ENCODE assay signal across 1 cellular context in the genomic region with DNA sequence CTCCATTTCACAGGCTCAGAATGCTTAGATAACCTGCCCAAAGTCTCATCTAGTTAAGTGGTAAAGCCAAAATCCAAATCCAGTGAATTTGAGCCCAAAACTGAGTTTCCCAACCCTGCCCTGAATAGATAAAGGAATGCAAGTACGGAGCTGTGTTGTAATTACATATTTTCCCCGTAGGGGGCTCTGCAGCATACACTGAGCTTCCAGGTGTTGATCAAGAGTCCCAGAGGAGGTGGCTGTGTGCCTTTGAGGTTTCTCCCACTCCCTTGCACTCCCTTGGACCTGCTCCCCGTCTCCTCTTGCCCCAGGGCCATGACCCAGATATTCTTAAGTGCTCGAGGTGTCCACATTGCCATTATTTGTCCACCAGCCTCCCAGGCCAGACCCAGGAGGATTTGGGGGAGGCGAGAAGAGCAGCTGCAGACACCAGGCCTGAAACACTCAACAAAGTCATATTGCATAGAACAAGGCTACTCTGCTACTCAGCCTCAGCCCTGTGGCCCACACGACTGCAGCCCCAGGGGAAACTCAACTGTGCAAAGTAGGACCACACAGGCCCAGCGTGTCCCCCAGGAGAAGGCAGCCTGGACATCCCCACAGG.
TF ChIP-seq lines count a peak whose summit lies in the region.

No MANE protein-coding gene starts in this region.

TF ChIP-seq in IMR-90, 13 proteins besides CTCF, POLR2A, EP300 and RAD21 (continued from another document):
- TF ChIP-seq, protein P1, sequence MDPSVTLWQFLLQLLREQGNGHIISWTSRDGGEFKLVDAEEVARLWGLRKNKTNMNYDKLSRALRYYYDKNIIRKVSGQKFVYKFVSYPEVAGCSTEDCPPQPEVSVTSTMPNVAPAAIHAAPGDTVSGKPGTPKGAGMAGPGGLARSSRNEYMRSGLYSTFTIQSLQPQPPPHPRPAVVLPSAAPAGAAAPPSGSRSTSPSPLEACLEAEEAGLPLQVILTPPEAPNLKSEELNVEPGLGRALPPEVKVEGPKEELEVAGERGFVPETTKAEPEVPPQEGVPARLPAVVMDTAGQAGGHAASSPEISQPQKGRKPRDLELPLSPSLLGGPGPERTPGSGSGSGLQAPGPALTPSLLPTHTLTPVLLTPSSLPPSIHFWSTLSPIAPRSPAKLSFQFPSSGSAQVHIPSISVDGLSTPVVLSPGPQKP (IDR thresholded peaks at IDR 0.05; ENCODE audit: borderline replicate concordance, low read depth, low read length), result no peak
